ENCODE assay signal across 11 cellular contexts in genomic region chr10:13686331-13686752, GRCh38.
DNase-seq lines count a peak whose midpoint lies in the region; ATAC-seq, FAIRE-seq and TF ChIP-seq lines count a peak whose summit lies in the region.
"Had no signal": no experiment of that assay in that cellular context is flagged by ENCODE, and none has a peak within 500 bp of the region (broad histone marks: within the 10 kb centered on the region; RNA-seq: fewer than 3 reads in every experiment).

No MANE protein-coding gene starts in this region.

- TF ChIP-seq POLR2A in Peyer's patch (IDR thresholded peaks at IDR 0.05) = no peak

- ATAC-seq in right cardiac atrium = peak; percentile 77 to 84

- TF ChIP-seq CTCF in HFFc6 (IDR thresholded peaks at IDR 0.05) (no peak), bronchial epithelial cell (IDR thresholded peaks at IDR 0.05; ENCODE audit: insufficient read depth, low read length, severe bottlenecking) (no peak), Peyer's patch (IDR thresholded peaks at IDR 0.05) (no peak)

- no peaks in the 10 kb centered on the region for H3K9me3 ChIP-seq in right cardiac atrium (ENCODE audit: control insufficient read depth, low read length)
- H3K9me3 ChIP-seq in skeletal muscle tissue (ENCODE audit: control insufficient read depth in 3 of 3, low read length in 3 of 3) = no peaks in the 10 kb centered on the region
- H3K9me3 ChIP-seq in Peyer's patch = no peaks in the 10 kb centered on the region

- H3K9ac ChIP-seq in skeletal muscle tissue (ENCODE audit: low read depth in 1 of 3, low read length in 3 of 3) = peak overlapping the region; percentile 5 to 46 (median 5)

- DNase-seq in HFFc6 = no peak
- DNase-seq in bronchial epithelial cell (ENCODE audit: low read depth) = peak; percentile 16
- DNase-seq in right cardiac atrium = peak in 2 of 3 donors; percentile 37 to 64
- DNase-seq in activated CD4-positive, alpha-beta memory T cell treated with anti-CD3 and anti-CD28 coated beads, Interleukin-2, amount 10 ng/mL, durations not matched to agents 7 days and 5 days = no peak
- no peak for DNase-seq in Peyer's patch
- DNase-seq in occipital lobe (lab: John Stamatoyannopoulos, UW) = no peak
- DNase-seq in 8988T = no peak
- DNase-seq: CD8-positive, alpha-beta memory T cell; NK-92 treated with Interleukin-12 subunit alpha and Interleukin-12 subunit beta, amount 100 ng/mL, for 24 hours had no signal

- intact Hi-C loops in right cardiac atrium (cut with DNase I) = no loop called here

- CTCF ChIA-PET in activated CD4-positive, alpha-beta memory T cell treated with anti-CD3 and anti-CD28 coated beads, Interleukin-2, amount 10 ng/mL, durations not matched to agents 7 days and 5 days (lab: Charles Lee) = no interaction called here

- H3K4me1 ChIP-seq in right cardiac atrium (ENCODE audit: control insufficient read depth, insufficient read depth, low read length) (peaks cover 22% of the 10 kb centered on the region), skeletal muscle tissue (ENCODE audit: control insufficient read depth in 3 of 3, insufficient read depth in 3 of 3, low read length in 3 of 3) (peaks cover 30 to 41% (median 32%) of the 10 kb centered on the region in 3 donors), Peyer's patch (peaks cover 0 to 12% (median 0%) of the 10 kb centered on the region in 4 donors)

- H3K27ac ChIP-seq in right cardiac atrium (ENCODE audit: low read length) (peak overlapping the region; percentile 99), skeletal muscle tissue (ENCODE audit: low read depth, low read length) (peak overlapping the region; percentile 69), Peyer's patch (peak overlapping the region in 2 of 4 donors; percentile 13 to 43)

- H3K27me3 Mint-ChIP-seq in HFFc6 (ENCODE audit: insufficient read depth) = peaks cover 2% of the 10 kb centered on the region; the same call in 1 of the 2 replicates
- peaks cover 1% of the 10 kb centered on the region for H3K27me3 Mint-ChIP-seq in activated CD4-positive, alpha-beta memory T cell treated with anti-CD3 and anti-CD28 coated beads, Interleukin-2, amount 10 ng/mL, durations not matched to agents 7 days and 5 days

- H3K27me3 ChIP-seq in bronchial epithelial cell (ENCODE audit: control insufficient read depth, insufficient read depth, low read length) = no peaks in the 10 kb centered on the region
- H3K27me3 ChIP-seq in right cardiac atrium (ENCODE audit: control insufficient read depth, insufficient read depth) = no peaks in the 10 kb centered on the region
- H3K27me3 ChIP-seq in skeletal muscle tissue (ENCODE audit: control insufficient read depth in 3 of 3, insufficient read depth in 3 of 3, low read length in 3 of 3) = no peaks in the 10 kb centered on the region
- no peaks in the 10 kb centered on the region for H3K27me3 ChIP-seq in Peyer's patch

- POLR2A ChIA-PET in activated CD4-positive, alpha-beta memory T cell treated with anti-CD3 and anti-CD28 coated beads, Interleukin-2, amount 10 ng/mL, durations not matched to agents 7 days and 5 days (lab: Charles Lee) = no interaction called here

- 48% methylated on average over 5 of the region's 5 CpGs for WGBS in right cardiac atrium

- H3K9me3 Mint-ChIP-seq in HFFc6 = no peaks in the 10 kb centered on the region
- H3K9me3 Mint-ChIP-seq in activated CD4-positive, alpha-beta memory T cell treated with anti-CD3 and anti-CD28 coated beads, Interleukin-2, amount 10 ng/mL, durations not matched to agents 7 days and 5 days = no peaks in the 10 kb centered on the region
- H3K9me3 Mint-ChIP-seq: activated T-helper 2 cell treated with anti-CD3 and anti-CD28 coated beads, Interferon-gamma antibody, Interleukin-2, Interleukin-4, amounts not matched to agents 10 μg/mL and 5 μg/mL and 100 μg/mL, durations not matched to agents 14 hours and 24 hours and 36 hours; CD8-positive, alpha-beta memory T cell had no signal

- H3K36me3 ChIP-seq in bronchial epithelial cell (ENCODE audit: control insufficient read depth, insufficient read depth, low read length) = peaks cover 2% of the 10 kb centered on the region
- H3K36me3 ChIP-seq in skeletal muscle tissue (ENCODE audit: control insufficient read depth in 3 of 3, insufficient read depth in 3 of 3, low read length in 3 of 3) = no peaks in the 10 kb centered on the region
- H3K36me3 ChIP-seq in Peyer's patch = no peaks in the 10 kb centered on the region

- peaks cover 62% of the 10 kb centered on the region for H3K36me3 Mint-ChIP-seq in HFFc6 (ENCODE audit: low read depth)
- no peaks in the 10 kb centered on the region for H3K36me3 Mint-ChIP-seq in activated CD4-positive, alpha-beta memory T cell treated with anti-CD3 and anti-CD28 coated beads, Interleukin-2, amount 10 ng/mL, durations not matched to agents 7 days and 5 days (ENCODE audit: low read depth)
- H3K36me3 Mint-ChIP-seq: CD8-positive, alpha-beta memory T cell had no signal

- H3K4me3 ChIP-seq in bronchial epithelial cell (ENCODE audit: low read depth, low read length) (no peak overlapping the region), right cardiac atrium (ENCODE audit: low read length) (no peak overlapping the region), skeletal muscle tissue (ENCODE audit: low read length in 3 of 3) (peak overlapping the region in 1 of 3 donors; percentile 24), Peyer's patch (no peak overlapping the region)

- peak overlapping the region; percentile 12; the same call in 1 of the 2 replicates for H3K4me3 Mint-ChIP-seq in HFFc6
- no peak overlapping the region for H3K4me3 Mint-ChIP-seq in activated CD4-positive, alpha-beta memory T cell treated with anti-CD3 and anti-CD28 coated beads, Interleukin-2, amount 10 ng/mL, durations not matched to agents 7 days and 5 days
- H3K4me3 Mint-ChIP-seq: CD8-positive, alpha-beta memory T cell had no signal

- H3K27ac Mint-ChIP-seq in HFFc6 = peak overlapping the region; percentile 91
- H3K27ac Mint-ChIP-seq in activated CD4-positive, alpha-beta memory T cell treated with anti-CD3 and anti-CD28 coated beads, Interleukin-2, amount 10 ng/mL, durations not matched to agents 7 days and 5 days = no peak overlapping the region
- H3K27ac Mint-ChIP-seq: activated T-helper 2 cell treated with anti-CD3 and anti-CD28 coated beads, Interferon-gamma antibody, Interleukin-2, Interleukin-4, amounts not matched to agents 10 μg/mL and 5 μg/mL and 100 μg/mL, durations not matched to agents 14 hours and 24 hours and 36 hours had no signal

- H3K4me1 Mint-ChIP-seq in HFFc6 (ENCODE audit: low read depth) = peaks cover 48% of the 10 kb centered on the region
- H3K4me1 Mint-ChIP-seq in activated CD4-positive, alpha-beta memory T cell treated with anti-CD3 and anti-CD28 coated beads, Interleukin-2, amount 10 ng/mL, durations not matched to agents 7 days and 5 days = no peaks in the 10 kb centered on the region
- H3K4me1 Mint-ChIP-seq: CD8-positive, alpha-beta memory T cell had no signal

- FAIRE-seq in bronchial epithelial cell (lab: Jason Lieb, UNC) = no peak

Comparison
In these comparisons a context has a peak if more than half of its experiments do, and no peak if none do; other contexts are left out.
1. DNase-seq: peak in bronchial epithelial cell (single experiment) and right cardiac atrium (2 of 3); none in HFFc6 (single experiment), activated CD4-positive, alpha-beta memory T cell treated with anti-CD3 and anti-CD28 coated beads, Interleukin-2, amount 10 ng/mL, durations not matched to agents 7 days and 5 days (single experiment), Peyer's patch (0 of 3), occipital lobe (single experiment) and 8988T (single experiment).